Comparison of ENCODE assay signal across 36 cellular contexts in the genomic region with DNA sequence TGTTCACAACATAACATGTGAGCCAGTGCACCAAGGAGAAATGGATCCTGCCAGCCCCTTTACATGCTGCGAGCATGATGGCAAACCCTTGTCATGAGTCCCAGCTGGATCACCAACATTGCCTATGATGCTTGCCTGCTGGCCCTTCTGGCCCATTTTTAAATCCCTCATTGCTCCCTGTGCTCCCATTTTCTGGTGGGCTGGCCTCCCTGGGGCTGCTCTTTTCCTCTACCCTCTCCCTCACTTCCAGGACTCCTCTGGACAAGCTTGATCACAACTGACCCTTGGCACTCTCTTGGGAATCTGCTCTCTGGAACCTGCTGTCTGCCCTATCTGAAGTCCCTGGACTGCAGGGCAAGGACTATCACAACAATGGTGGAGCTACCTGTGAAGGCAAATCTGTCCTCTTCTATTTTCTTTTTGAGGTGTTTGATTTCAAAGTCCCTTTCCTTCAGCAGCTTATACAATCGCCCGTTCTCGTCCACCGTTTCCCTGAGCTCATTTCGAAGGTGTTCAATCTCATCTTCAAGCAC. TPM values are rescaled to one million over a fixed set of nuclear protein-coding genes. Genes with fewer than 3 reads are reported as not detected.
"Had no signal": no experiment of that assay in that cellular context is flagged by ENCODE, and none has a peak within 500 bp of the region (broad histone marks: within the 10 kb centered on the region; RNA-seq: fewer than 3 reads in every experiment).

No MANE protein-coding gene starts in this region.

- H3K27me3 Mint-ChIP-seq: activated CD4-positive, alpha-beta memory T cell treated with anti-CD3 and anti-CD28 coated beads for 36 hours had no signal

- DNase-seq: activated CD4-positive, alpha-beta memory T cell treated with anti-CD3 and anti-CD28 coated beads for 36 hours; activated CD4-positive, alpha-beta T cell treated with anti-CD3 and anti-CD28 coated beads for 48 hours; activated naive CD4-positive, alpha-beta T cell treated with anti-CD3 and anti-CD28 coated beads for 36 hours; activated naive CD8-positive, alpha-beta T cell treated with anti-CD3 and anti-CD28 coated beads for 36 hours; activated T-cell treated with anti-CD3 and anti-CD28 coated beads for 4 hours; activated T-cell treated with anti-CD3 and anti-CD28 coated beads, Interleukin-2, amount 50 U/mL, for 72 hours; aorta; body of pancreas; effector memory CD8-positive, alpha-beta T cell; foreskin fibroblast; hypothalamus; immature natural killer cell; mesendoderm; sigmoid colon; stimulated activated CD4-positive, alpha-beta T cell treated with anti-CD3 and anti-CD28 coated beads, Interleukin-1b, Interleukin-23, amount 100 ng/mL, for 48 hours; stimulated activated CD4-positive, alpha-beta T cell treated with anti-CD3 and anti-CD28 coated beads, Interleukin-4, amount 100 ng/mL, for 4 hours; stimulated activated naive CD4-positive, alpha-beta T cell; SW 1271; T-helper 9 cell; WERI-Rb-1 had no signal

- H3K36me3 ChIP-seq: adrenal gland, left lung, neutrophil, sigmoid colon, transverse colon, WERI-Rb-1 had no signal

- H3K4me2 ChIP-seq: smooth muscle cell had no signal

- H3K4me3 ChIP-seq: adrenal gland, body of pancreas, dorsolateral prefrontal cortex, left lung, lung, sigmoid colon, smooth muscle cell, transverse colon had no signal

- H3K36me3 Mint-ChIP-seq: activated CD4-positive, alpha-beta memory T cell treated with anti-CD3 and anti-CD28 coated beads for 36 hours; activated naive CD8-positive, alpha-beta T cell treated with anti-CD3 and anti-CD28 coated beads for 36 hours had no signal

- H3K4me3 Mint-ChIP-seq: activated CD4-positive, alpha-beta memory T cell treated with anti-CD3 and anti-CD28 coated beads for 36 hours; activated naive CD4-positive, alpha-beta T cell treated with anti-CD3 and anti-CD28 coated beads for 36 hours; activated naive CD8-positive, alpha-beta T cell treated with anti-CD3 and anti-CD28 coated beads for 36 hours; activated T-cell treated with anti-CD3 and anti-CD28 coated beads, Interleukin-2, amount 50 U/mL, for 72 hours; effector memory CD8-positive, alpha-beta T cell; immature natural killer cell; nephron; T-helper 1 cell treated with Interleukin-12 subunit alpha and Interleukin-12 subunit beta and Interleukin-4 antibody, amounts not matched to agents 30 μg/mL and 1 μg/mL, for 36 hours had no signal

- H3K9me3 ChIP-seq: adrenal gland, body of pancreas, left lung, neutrophil, sigmoid colon, transverse colon had no signal

- FAIRE-seq: colon, endothelial cell of umbilical vein had no signal

- H3K27ac ChIP-seq: adrenal gland, body of pancreas, left lung, neutrophil, sigmoid colon, WERI-Rb-1 had no signal

- H3K4me1 ChIP-seq: adrenal gland, body of pancreas had no signal

- H3K4me1 Mint-ChIP-seq: activated naive CD8-positive, alpha-beta T cell treated with anti-CD3 and anti-CD28 coated beads for 36 hours; immature natural killer cell; nephron had no signal

- H3K27ac Mint-ChIP-seq: activated CD4-positive, alpha-beta memory T cell treated with anti-CD3 and anti-CD28 coated beads for 36 hours; activated naive CD4-positive, alpha-beta T cell treated with anti-CD3 and anti-CD28 coated beads for 36 hours; activated naive CD8-positive, alpha-beta T cell treated with anti-CD3 and anti-CD28 coated beads for 36 hours; activated T-cell treated with anti-CD3 and anti-CD28 coated beads, Interleukin-2, amount 50 U/mL, for 72 hours; immature natural killer cell; nephron; T-helper 1 cell treated with Interleukin-12 subunit alpha and Interleukin-12 subunit beta and Interleukin-4 antibody, amounts not matched to agents 30 μg/mL and 1 μg/mL, for 36 hours had no signal

- H3K27me3 ChIP-seq: adrenal gland, body of pancreas, dorsolateral prefrontal cortex, left lung, neutrophil, sigmoid colon, transverse colon had no signal

- ATAC-seq: activated CD4-positive, CD25-positive, alpha-beta regulatory T cell treated with anti-CD3 and anti-CD28 coated beads, Interleukin-2, amount 50 U/mL, for 24 hours; activated T-cell treated with anti-CD3 and anti-CD28 coated beads, Interleukin-2, amount 50 U/mL, for 72 hours; body of pancreas; effector memory CD8-positive, alpha-beta T cell; left lung had no signal

- H3K9me3 Mint-ChIP-seq: activated CD4-positive, alpha-beta memory T cell treated with anti-CD3 and anti-CD28 coated beads for 36 hours; activated naive CD4-positive, alpha-beta T cell treated with anti-CD3 and anti-CD28 coated beads for 36 hours; activated naive CD8-positive, alpha-beta T cell treated with anti-CD3 and anti-CD28 coated beads for 36 hours; activated T-cell treated with anti-CD3 and anti-CD28 coated beads, Interleukin-2, amount 50 U/mL, for 72 hours; effector memory CD8-positive, alpha-beta T cell; immature natural killer cell; nephron; T-helper 1 cell treated with Interleukin-12 subunit alpha and Interleukin-12 subunit beta and Interleukin-4 antibody, amounts not matched to agents 30 μg/mL and 1 μg/mL, for 36 hours had no signal

RNA-seq across cellular contexts. Expression of a gene that starts 16.3 kb away (rescaled TPM):
- total RNA-seq: esophagus mucosa, smooth muscle cell had no signal
- polyA plus RNA-seq: smooth muscle cell had no signal

RNA-seq across cellular contexts. Expression of a gene that starts 52.5 kb away (rescaled TPM):
- total RNA-seq: endothelial cell of umbilical vein had no signal

RNA-seq across cellular contexts. Expression of a gene that starts 54.1 kb away (rescaled TPM):
- total RNA-seq: activated CD4-positive, alpha-beta memory T cell treated with anti-CD3 and anti-CD28 coated beads for 36 hours; activated naive CD4-positive, alpha-beta T cell treated with anti-CD3 and anti-CD28 coated beads for 36 hours; activated naive CD8-positive, alpha-beta T cell treated with anti-CD3 and anti-CD28 coated beads for 36 hours; activated T-cell treated with anti-CD3 and anti-CD28 coated beads, Interleukin-2, amount 50 U/mL, for 72 hours; aorta; endothelial cell of umbilical vein; esophagus mucosa; kidney epithelial cell; osteocyte; sigmoid colon; smooth muscle cell; temporal lobe had no signal
- polyA plus RNA-seq: endothelial cell of umbilical vein, immature natural killer cell, smooth muscle cell had no signal
